8 cellular contexts compared by ENCODE assay signal in genomic region chr10:16816142-16816541, GRCh38. TPM values are rescaled to one million over a fixed set of nuclear protein-coding genes. Genes with fewer than 3 reads are reported as not detected.
DNase-seq lines count a peak whose midpoint lies in the region; ATAC-seq and TF ChIP-seq lines count a peak whose summit lies in the region.

No MANE protein-coding gene starts in this region.

- H3K27me3 ChIP-seq in SJCRH30 (no peaks in the 10 kb centered on the region), spleen (replicated peaks in 1 of 7) (no peaks in the 10 kb centered on the region)

- no peak for TF ChIP-seq POLR2A in spleen (IDR thresholded peaks at IDR 0.05)

- no peaks in the 10 kb centered on the region for H3K4me1 ChIP-seq in SJCRH30
- peaks cover 9 to 71% (median 52%) of the 10 kb centered on the region in 6 donors for H3K4me1 ChIP-seq in spleen

- no peak for ATAC-seq in HG03378 (IDR thresholded peaks at IDR 0.05; ENCODE audit: unreplicated experiment)

- 72 to 85% (median 75%) methylated on average over 3 of the region's 3 CpGs for WGBS in spleen, 5 donors

- no peak for TF ChIP-seq CTCF in fibroblast of the aortic adventitia (IDR thresholded peaks at IDR 0.05; ENCODE audit: insufficient read depth, low read length)
- TF ChIP-seq CTCF in spleen (IDR thresholded peaks at IDR 0.05 in 8 of 11, conservative IDR thresholded peaks at IDR 0.05 in 3 of 11): no peak

- intact Hi-C loops in spleen (cut with DNase I; ENCODE audit: low total_unique reads): loop anchor here (10.0 kb wide), 1 partner anchor 381 kb away; the partner anchor contains the start of gene PTER

- H3K27ac ChIP-seq in SJCRH30 (no peak overlapping the region), spleen (peak overlapping the region in 1 of 8 donors; percentile 93)

- H3K36me3 ChIP-seq in SJCRH30 (no peaks in the 10 kb centered on the region), spleen (peaks cover 0 to 22% (median 0%) of the 10 kb centered on the region in 6 donors)

- no peaks in the 10 kb centered on the region for H3K9me3 ChIP-seq in SJCRH30 (replicated peaks)
- peaks cover 0 to under 1% (median 0%) of the 10 kb centered on the region in 8 donors for H3K9me3 ChIP-seq in spleen

- H3K4me3 ChIP-seq in SJCRH30: peak overlapping the region; percentile 60; the same call in 1 of the 2 replicates
- H3K4me3 ChIP-seq in fibroblast of the aortic adventitia (ENCODE audit: low read depth, low read length): peak overlapping the region; percentile 90
- peak overlapping the region in 7 of 8 donors; percentile 67 to 91 (median 74) for H3K4me3 ChIP-seq in spleen

- DNase-seq in DMS 273 (lab: John Stamatoyannopoulos, UW; ENCODE audit: unreplicated experiment) (peak; percentile 11), DMS 273 treated with DMSO at 0.1 percent for 48 hours (lab: John Stamatoyannopoulos, UW) (no peak), SJCRH30 (no peak), fibroblast of the aortic adventitia (ENCODE audit: low read depth) (peak; percentile 4), spleen (no peak), SKM-1 treated with dmso at 0.1 percent for 144 hours (lab: John Stamatoyannopoulos, UW; ENCODE audit: unreplicated experiment) (no peak), T1000 (lab: John Stamatoyannopoulos, UW) (no peak)

RNA-seq across cellular contexts. Expression of gene RSU1, which starts 1.1 kb away (rescaled TPM):
- 23.3 and 28.4 TPM in 2 replicates for total RNA-seq in SJCRH30 (2014; rRNA removed; shearing (Covaris generic))
- total RNA-seq in fibroblast of the aortic adventitia (ENCODE audit: low replicate concordance) (32.5 and 155 TPM in 2 replicates), spleen (10 to 100 TPM; 58.4 to 81.7 (median 67.3) TPM)
- polyA plus RNA-seq in spleen: 10 to 100 TPM; 20.5 to 38.6 (median 38.1) TPM

Comparison
In these comparisons a context has a peak if more than half of its experiments do, and no peak if none do; other contexts are left out.
1. DNase-seq: peak in DMS 273 (single experiment) and fibroblast of the aortic adventitia (single experiment); none in DMS 273 treated with DMSO at 0.1 percent for 48 hours (single experiment), SJCRH30 (0 of 2), spleen (single experiment), SKM-1 treated with dmso at 0.1 percent for 144 hours (single experiment) and T1000 (single experiment).
2. Peak in every context shown above with its lines, with median percentiles within 50 percentile points of each other: H3K4me3 ChIP-seq.